ENCODE assay signal across 6 cellular contexts in genomic region chr19:48873476-48874308, GRCh38. TPM values are rescaled to one million over a fixed set of nuclear protein-coding genes. Genes with fewer than 3 reads are reported as not detected.
DNase-seq lines count a peak whose midpoint lies in the region; ATAC-seq lines count a peak whose summit lies in the region.

No MANE protein-coding gene starts in this region.

- H3K27ac ChIP-seq in BLaER1 (peak overlapping the region; percentile 97), right cardiac atrium (ENCODE audit: low read length) (peak overlapping the region; percentile 98), urinary bladder (ENCODE audit: low read depth) (peak overlapping the region; percentile 100)

- H3K4me1 ChIP-seq in BLaER1 = peaks cover 70% of the 10 kb centered on the region
- no peaks in the 10 kb centered on the region for H3K4me1 ChIP-seq in right cardiac atrium (ENCODE audit: control insufficient read depth, insufficient read depth, low read length)
- peaks cover 5% of the 10 kb centered on the region for H3K4me1 ChIP-seq in urinary bladder (ENCODE audit: insufficient read depth)

- peak in 1 of 3 donors; percentile 65 for DNase-seq in right cardiac atrium
- DNase-seq in activated CD4-positive, CD25-positive, alpha-beta regulatory T cell (lab: John Stamatoyannopoulos, UW) = no peak

- H3K27ac Mint-ChIP-seq in T-helper 1 cell treated with Interleukin-12 subunit alpha and Interleukin-12 subunit beta and Interleukin-4 antibody, amounts not matched to agents 30 μg/mL and 1 μg/mL, for 36 hours = peak overlapping the region; percentile 100

- H3K27me3 ChIP-seq in BLaER1 (no peaks in the 10 kb centered on the region), right cardiac atrium (ENCODE audit: control insufficient read depth, insufficient read depth) (no peaks in the 10 kb centered on the region)

- peaks cover 37% of the 10 kb centered on the region for H3K36me3 ChIP-seq in BLaER1
- H3K36me3 ChIP-seq in urinary bladder (ENCODE audit: insufficient read depth) = no peaks in the 10 kb centered on the region

- H3K4me2 ChIP-seq in BLaER1 = peak overlapping the region; percentile 100

- H3K9ac ChIP-seq in BLaER1 = peak overlapping the region; percentile 99

- peaks cover 46% of the 10 kb centered on the region for H3K4me1 Mint-ChIP-seq in T-helper 1 cell treated with Interleukin-12 subunit alpha and Interleukin-12 subunit beta and Interleukin-4 antibody, amounts not matched to agents 30 μg/mL and 1 μg/mL, for 36 hours (ENCODE audit: low read depth)

- peaks cover 40% of the 10 kb centered on the region for H4K20me1 ChIP-seq in BLaER1

- H3K36me3 Mint-ChIP-seq in T-helper 1 cell treated with Interleukin-12 subunit alpha and Interleukin-12 subunit beta and Interleukin-4 antibody, amounts not matched to agents 30 μg/mL and 1 μg/mL, for 36 hours (ENCODE audit: low read depth) = peaks cover 40% of the 10 kb centered on the region

- H3K4me3 ChIP-seq in BLaER1 (peak overlapping the region; percentile 96), right cardiac atrium (ENCODE audit: low read length) (peak overlapping the region; percentile 71), urinary bladder (ENCODE audit: low read depth, low read length) (peak overlapping the region; percentile 77)

- no peaks in the 10 kb centered on the region for H3K9me3 Mint-ChIP-seq in T-helper 1 cell treated with Interleukin-12 subunit alpha and Interleukin-12 subunit beta and Interleukin-4 antibody, amounts not matched to agents 30 μg/mL and 1 μg/mL, for 36 hours

- H3K4me3 Mint-ChIP-seq in T-helper 1 cell treated with Interleukin-12 subunit alpha and Interleukin-12 subunit beta and Interleukin-4 antibody, amounts not matched to agents 30 μg/mL and 1 μg/mL, for 36 hours = peak overlapping the region; percentile 98

- no peaks in the 10 kb centered on the region for H3K27me3 Mint-ChIP-seq in T-helper 1 cell treated with Interleukin-12 subunit alpha and Interleukin-12 subunit beta and Interleukin-4 antibody, amounts not matched to agents 30 μg/mL and 1 μg/mL, for 36 hours (ENCODE audit: low read depth)

- intact Hi-C loops in right cardiac atrium (cut with DNase I) = loop anchor here in 1 of 4 donors (10.0 kb wide), 1 partner anchor 91 kb away; the partner anchor contains the start of gene FTL

- 13% methylated on average over 14 of the region's 14 CpGs for WGBS in right cardiac atrium
- 26% methylated on average over 14 of the region's 14 CpGs for WGBS in urinary bladder

- ATAC-seq in right cardiac atrium = peak in 1 of 2 donors; percentile 0
- ATAC-seq in HG02852 (IDR thresholded peaks at IDR 0.05; ENCODE audit: unreplicated experiment) = no peak

- H3K9me3 ChIP-seq in BLaER1 = 0 out of 2 replicates have a peak, but pooled peaks cover 4% of the 10 kb centered on the region
- no peaks in the 10 kb centered on the region for H3K9me3 ChIP-seq in right cardiac atrium (ENCODE audit: control insufficient read depth, low read length)

RNA-seq across cellular contexts. Expression of gene PPP1R15A, which starts 1.5 kb away (rescaled TPM):
- 10 to 100 TPM; 60.8 to 80.2 (median 70.9) TPM for total RNA-seq in right cardiac atrium
- 156 TPM for polyA plus RNA-seq in right cardiac atrium
- total RNA-seq in urinary bladder = 21.8 TPM
- polyA plus RNA-seq in urinary bladder = 122 TPM

RNA-seq across cellular contexts. Expression of gene PLEKHA4, which starts 5.3 kb away (rescaled TPM):
- total RNA-seq in right cardiac atrium (10 to 100 TPM; 37.4 to 50.2 (median 44.0) TPM), urinary bladder (11.5 TPM)
- polyA plus RNA-seq in right cardiac atrium (32.0 TPM), urinary bladder (56.4 TPM)

RNA-seq across cellular contexts. Expression of gene TULP2, which starts 24.9 kb away (rescaled TPM):
- total RNA-seq in right cardiac atrium = 1 to 10 TPM in 1 of 4 donors, under 1 TPM in 2, not detected in 1; 0.40 to 1.4 (median 0.46) TPM
- polyA plus RNA-seq in right cardiac atrium = 0.07 TPM
- not detected for total RNA-seq in urinary bladder
- 0.57 TPM for polyA plus RNA-seq in urinary bladder

RNA-seq across cellular contexts. Expression of gene NUCB1, which starts 26.4 kb away (rescaled TPM):
- total RNA-seq in right cardiac atrium (100 to 1,000 TPM; 275 to 327 (median 307) TPM), urinary bladder (107 TPM)
- polyA plus RNA-seq in right cardiac atrium (213 TPM), urinary bladder (478 TPM)

RNA-seq across cellular contexts. Expression of gene HSD17B14, which starts 37.4 kb away (rescaled TPM):
- 1 to 10 TPM; 4.0 to 7.6 (median 5.5) TPM for total RNA-seq in right cardiac atrium
- 4.0 TPM for polyA plus RNA-seq in right cardiac atrium
- 3.4 TPM for total RNA-seq in urinary bladder
- 18.6 TPM for polyA plus RNA-seq in urinary bladder
